In the genomic region with DNA sequence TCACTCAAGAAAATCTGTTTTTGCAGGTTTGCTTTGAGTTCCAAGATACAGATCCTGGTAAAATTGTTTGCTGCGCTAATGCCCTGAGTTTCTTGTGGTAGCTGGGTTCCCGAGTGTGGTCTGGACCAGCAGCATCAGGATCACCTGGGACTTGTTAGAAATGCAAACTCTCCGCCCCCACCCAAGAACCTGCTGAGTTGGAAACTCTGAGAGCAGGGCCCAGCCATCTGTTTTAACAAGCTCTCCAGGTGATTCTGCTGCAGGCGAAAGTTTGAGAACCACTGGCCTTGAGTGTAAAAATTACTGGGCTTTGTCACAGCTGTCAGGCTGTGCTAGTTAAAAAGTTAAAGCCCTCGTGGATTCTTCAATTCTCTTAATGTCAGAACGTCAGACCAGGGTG, we compare ENCODE assay signal across 1 cellular context.
TF ChIP-seq lines count a peak whose summit lies in the region.

No MANE protein-coding gene starts in this region.

TF ChIP-seq in H1, 55 proteins besides CTCF, POLR2A, EP300 and RAD21 (continued from another document):
- TF ChIP-seq, protein P1, sequence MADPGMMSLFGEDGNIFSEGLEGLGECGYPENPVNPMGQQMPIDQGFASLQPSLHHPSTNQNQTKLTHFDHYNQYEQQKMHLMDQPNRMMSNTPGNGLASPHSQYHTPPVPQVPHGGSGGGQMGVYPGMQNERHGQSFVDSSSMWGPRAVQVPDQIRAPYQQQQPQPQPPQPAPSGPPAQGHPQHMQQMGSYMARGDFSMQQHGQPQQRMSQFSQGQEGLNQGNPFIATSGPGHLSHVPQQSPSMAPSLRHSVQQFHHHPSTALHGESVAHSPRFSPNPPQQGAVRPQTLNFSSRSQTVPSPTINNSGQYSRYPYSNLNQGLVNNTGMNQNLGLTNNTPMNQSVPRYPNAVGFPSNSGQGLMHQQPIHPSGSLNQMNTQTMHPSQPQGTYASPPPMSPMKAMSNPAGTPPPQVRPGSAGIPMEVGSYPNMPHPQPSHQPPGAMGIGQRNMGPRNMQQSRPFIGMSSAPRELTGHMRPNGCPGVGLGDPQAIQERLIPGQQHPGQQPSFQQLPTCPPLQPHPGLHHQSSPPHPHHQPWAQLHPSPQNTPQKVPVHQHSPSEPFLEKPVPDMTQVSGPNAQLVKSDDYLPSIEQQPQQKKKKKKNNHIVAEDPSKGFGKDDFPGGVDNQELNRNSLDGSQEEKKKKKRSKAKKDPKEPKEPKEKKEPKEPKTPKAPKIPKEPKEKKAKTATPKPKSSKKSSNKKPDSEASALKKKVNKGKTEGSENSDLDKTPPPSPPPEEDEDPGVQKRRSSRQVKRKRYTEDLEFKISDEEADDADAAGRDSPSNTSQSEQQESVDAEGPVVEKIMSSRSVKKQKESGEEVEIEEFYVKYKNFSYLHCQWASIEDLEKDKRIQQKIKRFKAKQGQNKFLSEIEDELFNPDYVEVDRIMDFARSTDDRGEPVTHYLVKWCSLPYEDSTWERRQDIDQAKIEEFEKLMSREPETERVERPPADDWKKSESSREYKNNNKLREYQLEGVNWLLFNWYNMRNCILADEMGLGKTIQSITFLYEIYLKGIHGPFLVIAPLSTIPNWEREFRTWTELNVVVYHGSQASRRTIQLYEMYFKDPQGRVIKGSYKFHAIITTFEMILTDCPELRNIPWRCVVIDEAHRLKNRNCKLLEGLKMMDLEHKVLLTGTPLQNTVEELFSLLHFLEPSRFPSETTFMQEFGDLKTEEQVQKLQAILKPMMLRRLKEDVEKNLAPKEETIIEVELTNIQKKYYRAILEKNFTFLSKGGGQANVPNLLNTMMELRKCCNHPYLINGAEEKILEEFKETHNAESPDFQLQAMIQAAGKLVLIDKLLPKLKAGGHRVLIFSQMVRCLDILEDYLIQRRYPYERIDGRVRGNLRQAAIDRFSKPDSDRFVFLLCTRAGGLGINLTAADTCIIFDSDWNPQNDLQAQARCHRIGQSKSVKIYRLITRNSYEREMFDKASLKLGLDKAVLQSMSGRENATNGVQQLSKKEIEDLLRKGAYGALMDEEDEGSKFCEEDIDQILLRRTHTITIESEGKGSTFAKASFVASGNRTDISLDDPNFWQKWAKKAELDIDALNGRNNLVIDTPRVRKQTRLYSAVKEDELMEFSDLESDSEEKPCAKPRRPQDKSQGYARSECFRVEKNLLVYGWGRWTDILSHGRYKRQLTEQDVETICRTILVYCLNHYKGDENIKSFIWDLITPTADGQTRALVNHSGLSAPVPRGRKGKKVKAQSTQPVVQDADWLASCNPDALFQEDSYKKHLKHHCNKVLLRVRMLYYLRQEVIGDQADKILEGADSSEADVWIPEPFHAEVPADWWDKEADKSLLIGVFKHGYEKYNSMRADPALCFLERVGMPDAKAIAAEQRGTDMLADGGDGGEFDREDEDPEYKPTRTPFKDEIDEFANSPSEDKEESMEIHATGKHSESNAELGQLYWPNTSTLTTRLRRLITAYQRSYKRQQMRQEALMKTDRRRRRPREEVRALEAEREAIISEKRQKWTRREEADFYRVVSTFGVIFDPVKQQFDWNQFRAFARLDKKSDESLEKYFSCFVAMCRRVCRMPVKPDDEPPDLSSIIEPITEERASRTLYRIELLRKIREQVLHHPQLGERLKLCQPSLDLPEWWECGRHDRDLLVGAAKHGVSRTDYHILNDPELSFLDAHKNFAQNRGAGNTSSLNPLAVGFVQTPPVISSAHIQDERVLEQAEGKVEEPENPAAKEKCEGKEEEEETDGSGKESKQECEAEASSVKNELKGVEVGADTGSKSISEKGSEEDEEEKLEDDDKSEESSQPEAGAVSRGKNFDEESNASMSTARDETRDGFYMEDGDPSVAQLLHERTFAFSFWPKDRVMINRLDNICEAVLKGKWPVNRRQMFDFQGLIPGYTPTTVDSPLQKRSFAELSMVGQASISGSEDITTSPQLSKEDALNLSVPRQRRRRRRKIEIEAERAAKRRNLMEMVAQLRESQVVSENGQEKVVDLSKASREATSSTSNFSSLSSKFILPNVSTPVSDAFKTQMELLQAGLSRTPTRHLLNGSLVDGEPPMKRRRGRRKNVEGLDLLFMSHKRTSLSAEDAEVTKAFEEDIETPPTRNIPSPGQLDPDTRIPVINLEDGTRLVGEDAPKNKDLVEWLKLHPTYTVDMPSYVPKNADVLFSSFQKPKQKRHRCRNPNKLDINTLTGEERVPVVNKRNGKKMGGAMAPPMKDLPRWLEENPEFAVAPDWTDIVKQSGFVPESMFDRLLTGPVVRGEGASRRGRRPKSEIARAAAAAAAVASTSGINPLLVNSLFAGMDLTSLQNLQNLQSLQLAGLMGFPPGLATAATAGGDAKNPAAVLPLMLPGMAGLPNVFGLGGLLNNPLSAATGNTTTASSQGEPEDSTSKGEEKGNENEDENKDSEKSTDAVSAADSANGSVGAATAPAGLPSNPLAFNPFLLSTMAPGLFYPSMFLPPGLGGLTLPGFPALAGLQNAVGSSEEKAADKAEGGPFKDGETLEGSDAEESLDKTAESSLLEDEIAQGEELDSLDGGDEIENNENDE (IDR thresholded peaks at IDR 0.05; ENCODE audit: insufficient replicate concordance, low read length) = no peak
